In the genomic region with DNA sequence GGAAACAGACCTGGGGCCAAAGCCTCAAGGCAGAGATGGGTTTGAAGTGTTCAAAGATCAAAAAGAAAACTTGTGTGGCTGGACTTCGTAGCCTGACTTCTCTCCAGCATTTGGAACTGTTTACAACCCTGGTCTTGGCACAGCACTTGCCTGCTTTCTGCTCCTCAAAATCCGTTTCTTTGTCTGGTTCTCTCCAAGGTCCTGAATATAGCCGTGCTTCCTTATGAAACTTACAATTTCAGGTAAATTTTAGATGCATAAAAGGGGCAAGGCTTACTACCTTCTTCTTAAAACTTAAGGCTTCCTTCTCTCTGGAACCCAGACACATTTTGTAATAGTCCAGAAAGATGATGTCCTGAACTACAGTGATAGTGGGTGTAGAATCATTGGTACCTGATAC, we compare ENCODE assay signal across 26 cellular contexts. TPM values are rescaled to one million over a fixed set of nuclear protein-coding genes. Genes with fewer than 3 reads are reported as not detected.
"Had no signal": no experiment of that assay in that cellular context is flagged by ENCODE, and none has a peak within 500 bp of the region (broad histone marks: within the 10 kb centered on the region; RNA-seq: fewer than 3 reads in every experiment).

No MANE protein-coding gene starts in this region.

- H3K27ac ChIP-seq: body of pancreas, esophagus squamous epithelium, heart left ventricle, suprapubic skin, tibial nerve, VCaP had no signal

- H3K4me3 ChIP-seq: body of pancreas, esophagus squamous epithelium, heart left ventricle, lung, suprapubic skin, tibial nerve had no signal

- H3K36me3 ChIP-seq: esophagus squamous epithelium, heart left ventricle, suprapubic skin, tibial nerve had no signal

- DNase-seq: activated CD4-positive, alpha-beta memory T cell treated with anti-CD3 and anti-CD28 coated beads, Interleukin-2, amount 10 ng/mL, durations not matched to agents 7 days and 5 days; activated CD4-positive, alpha-beta T cell treated with anti-CD3 and anti-CD28 coated beads, Interleukin-2, amount 10 ng/mL, durations not matched to agents 24 days and 14 days; activated gamma-delta T cell; activated naive CD4-positive, alpha-beta T cell treated with anti-CD3 and anti-CD28 coated beads, Interleukin-2, amount 50 U/mL, for 16 hours; activated naive CD8-positive, alpha-beta T cell treated with anti-CD3 and anti-CD28 coated beads, Interleukin-2, amount 50 U/mL, for 24 hours; activated T-cell treated with anti-CD3 and anti-CD28 coated beads for 4 hours; body of pancreas; central memory CD4-positive, alpha-beta T cell; effector memory CD4-positive, alpha-beta T cell; esophagus squamous epithelium; heart left ventricle; naive B cell; occipital lobe; small intestine; stimulated activated CD4-positive, alpha-beta T cell treated with anti-CD3 and anti-CD28 coated beads, Interleukin-2, amount 100 ng/mL, for 24 hours; stimulated activated naive CD8-positive, alpha-beta T cell treated with anti-CD3 and anti-CD28 coated beads, Interleukin-15, amount 100 ng/mL, for 72 hours had no signal

- H3K4me1 ChIP-seq: heart left ventricle, suprapubic skin had no signal

- H3K9me3 ChIP-seq: body of pancreas, esophagus squamous epithelium, heart left ventricle, suprapubic skin, tibial nerve had no signal

- FAIRE-seq: endothelial cell of umbilical vein, keratinocyte, small intestine had no signal

- ATAC-seq: activated CD4-positive, CD25-positive, alpha-beta regulatory T cell treated with anti-CD3 and anti-CD28 coated beads, Interleukin-2, amount 50 U/mL, for 24 hours; activated naive CD8-positive, alpha-beta T cell treated with anti-CD3 and anti-CD28 coated beads, Interleukin-2, amount 50 U/mL, for 24 hours; body of pancreas; heart left ventricle; left lobe of liver; sciatic nerve; stimulated activated effector memory CD8-positive, alpha-beta T cell treated with anti-CD3 and anti-CD28 coated beads, Interleukin-12 subunit alpha, Interleukin-12 subunit beta, amount 100 ng/mL, for 72 hours; stimulated activated naive CD8-positive, alpha-beta T cell treated with anti-CD3 and anti-CD28 coated beads, Interleukin-15, amount 100 ng/mL, for 72 hours had no signal

RNA-seq across cellular contexts. Expression of a gene that starts 26.3 kb away (rescaled TPM):
- total RNA-seq: endothelial cell of umbilical vein had no signal
